Comparison of ENCODE assay signal across 16 cellular contexts in the genomic region with DNA sequence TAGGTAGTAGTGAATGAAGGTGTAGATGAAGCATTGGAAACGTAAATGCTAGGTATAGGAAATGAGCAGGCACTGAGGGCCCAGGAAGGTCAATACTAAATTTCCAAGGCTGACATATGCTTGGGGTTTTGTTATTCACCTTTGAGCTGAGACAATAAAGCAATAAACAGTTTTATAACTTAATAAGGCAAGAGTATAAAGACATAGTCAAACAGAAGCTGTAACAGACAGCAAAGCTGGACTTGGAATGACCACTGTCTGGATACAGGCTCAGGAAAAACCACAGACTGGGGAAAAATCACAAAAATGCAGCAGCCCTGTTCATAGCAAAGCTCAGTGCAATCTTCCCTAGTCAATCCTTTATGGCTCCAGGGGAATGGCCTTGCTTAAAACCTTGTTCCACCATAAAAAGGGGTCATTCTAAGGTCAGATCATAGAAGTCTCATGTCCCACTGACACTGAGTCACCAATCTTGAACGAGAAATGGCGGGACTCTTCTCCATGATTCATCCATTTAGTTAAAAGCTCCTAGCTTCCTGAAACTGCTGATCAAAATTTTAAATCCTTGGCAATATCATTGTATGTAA.
A peak's percentile ranks its signal among the peaks of the same experiment; 100 is the strongest.
DNase-seq lines count a peak whose midpoint lies in the region; ATAC-seq, FAIRE-seq and TF ChIP-seq lines count a peak whose summit lies in the region.
"Had no signal": no experiment of that assay in that cellular context is flagged by ENCODE, and none has a peak within 500 bp of the region (broad histone marks: within the 10 kb centered on the region; RNA-seq: fewer than 3 reads in every experiment).

No MANE protein-coding gene starts in this region.

- H3K9me3 ChIP-seq in astrocyte (ENCODE audit: insufficient read depth, low read depth, low read length) (no peaks in the 10 kb centered on the region), smooth muscle cell (replicated peaks; ENCODE audit: low read depth) (no peaks in the 10 kb centered on the region), T-helper 17 cell (ENCODE audit: control insufficient read depth, low read length, poor library complexity, severe bottlenecking) (no peaks in the 10 kb centered on the region), spleen (peaks cover 0 to 26% (median 14%) of the 10 kb centered on the region in 8 donors)

- no peak for TF ChIP-seq CTCF in HFFc6 (IDR thresholded peaks at IDR 0.05)
- no peak for TF ChIP-seq CTCF in astrocyte (IDR thresholded peaks at IDR 0.05; ENCODE audit: insufficient read depth, low read depth, low read length)
- no peak for TF ChIP-seq CTCF in smooth muscle cell (IDR thresholded peaks at IDR 0.05; ENCODE audit: borderline replicate concordance, insufficient read depth, poor library complexity, severe bottlenecking)
- TF ChIP-seq CTCF in spleen (IDR thresholded peaks at IDR 0.05 in 8 of 11, conservative IDR thresholded peaks at IDR 0.05 in 3 of 11): no peak

- H3K27me3 Mint-ChIP-seq in HFFc6 (ENCODE audit: insufficient read depth) (0 out of 2 replicates have a peak, but pooled peaks cover 2% of the 10 kb centered on the region), astrocyte (ENCODE audit: low read depth, unreplicated experiment) (no peaks in the 10 kb centered on the region), T-helper 17 cell (no peaks in the 10 kb centered on the region)

- peak overlapping the region; percentile 30 for H3K4me2 ChIP-seq in astrocyte (ENCODE audit: low read length)
- H3K4me2 ChIP-seq in smooth muscle cell: peak overlapping the region; percentile 70

- WGBS in smooth muscle cell (ENCODE audit: low lambda C conversion rate): 20% methylated on average over 3 of the region's 3 CpGs
- WGBS in spleen, 5 donors: 74 to 84% (median 79%) methylated on average over 3 of the region's 3 CpGs

- H3K4me3 Mint-ChIP-seq in HFFc6: no peak overlapping the region
- no peak overlapping the region for H3K4me3 Mint-ChIP-seq in astrocyte (ENCODE audit: unreplicated experiment)
- H3K4me3 Mint-ChIP-seq in T-helper 17 cell: no peak overlapping the region
- H3K4me3 Mint-ChIP-seq: naive thymus-derived CD4-positive, alpha-beta T cell had no signal

- H3K9ac ChIP-seq in astrocyte (ENCODE audit: low read length) (peak overlapping the region; percentile 32), smooth muscle cell (ENCODE audit: low read depth) (peak overlapping the region; percentile 88)

- H3K79me2 ChIP-seq in astrocyte (ENCODE audit: insufficient read depth, low read length): no peaks in the 10 kb centered on the region
- no peaks in the 10 kb centered on the region for H3K79me2 ChIP-seq in smooth muscle cell (ENCODE audit: low read depth)

- H3K9me3 Mint-ChIP-seq in HFFc6 (peaks cover 8% of the 10 kb centered on the region), astrocyte (ENCODE audit: unreplicated experiment) (peaks cover 2% of the 10 kb centered on the region)

- peak; percentile 88 for DNase-seq in HFFc6
- peak; percentile 98 for DNase-seq in astrocyte (ENCODE audit: low read depth)
- peak; percentile 93 for DNase-seq in foreskin melanocyte
- no peak for DNase-seq in smooth muscle cell (lab: John Stamatoyannopoulos, UW; ENCODE audit: unreplicated experiment)
- no peak for DNase-seq in middle frontal gyrus (ENCODE audit: extremely low spot score, low spot score)
- DNase-seq in T-helper 17 cell: no peak
- DNase-seq in spleen: no peak
- DNase-seq: KG1; kidney; naive thymus-derived CD4-positive, alpha-beta T cell; NCI-H2081 treated with DMSO at 0.1 percent for 48 hours had no signal

- H3K36me3 Mint-ChIP-seq in HFFc6 (ENCODE audit: low read depth): no peaks in the 10 kb centered on the region; the same call in 1 of the 2 replicates
- H3K36me3 Mint-ChIP-seq in astrocyte (ENCODE audit: low read depth, unreplicated experiment): no peaks in the 10 kb centered on the region
- no peaks in the 10 kb centered on the region for H3K36me3 Mint-ChIP-seq in T-helper 17 cell (ENCODE audit: low read depth)
- H3K36me3 Mint-ChIP-seq: activated naive CD4-positive, alpha-beta T cell treated with anti-CD3 and anti-CD28 coated beads, Interleukin-2, amount 50 U/mL, for 72 hours; naive thymus-derived CD4-positive, alpha-beta T cell had no signal

- H3F3A ChIP-seq in smooth muscle cell (ENCODE audit: low read depth): peaks cover 20% of the 10 kb centered on the region

- H2AFZ ChIP-seq in astrocyte (ENCODE audit: low read depth, low read length) (no peak overlapping the region), smooth muscle cell (ENCODE audit: low read depth) (no peak overlapping the region)

- peaks cover 13% of the 10 kb centered on the region for H3K4me1 ChIP-seq in astrocyte (ENCODE audit: insufficient read depth, low read length)
- H3K4me1 ChIP-seq in smooth muscle cell (ENCODE audit: low read depth): peaks cover 12% of the 10 kb centered on the region
- H3K4me1 ChIP-seq in spleen: no peaks in the 10 kb centered on the region
- H3K4me1 ChIP-seq: gastroesophageal sphincter had no signal

- no peak overlapping the region for H3K4me3 ChIP-seq in astrocyte (ENCODE audit: insufficient read depth, low read depth, low read length)
- no peak overlapping the region for H3K4me3 ChIP-seq in smooth muscle cell
- no peak overlapping the region for H3K4me3 ChIP-seq in spleen
- H3K4me3 ChIP-seq: coronary artery, gastroesophageal sphincter, SJSA1, skin epidermis had no signal

- H3K27ac ChIP-seq in astrocyte (ENCODE audit: low read depth, low read length): peak overlapping the region; percentile 76
- H3K27ac ChIP-seq in smooth muscle cell (ENCODE audit: low read depth): peak overlapping the region; percentile 99
- no peak overlapping the region for H3K27ac ChIP-seq in spleen
- H3K27ac ChIP-seq: coronary artery, gastroesophageal sphincter, SJSA1, skin epidermis had no signal

- H3K27me3 ChIP-seq in astrocyte (ENCODE audit: insufficient read depth, low read length): no peaks in the 10 kb centered on the region
- no peaks in the 10 kb centered on the region for H3K27me3 ChIP-seq in smooth muscle cell (ENCODE audit: low read depth)
- no peaks in the 10 kb centered on the region for H3K27me3 ChIP-seq in spleen (replicated peaks in 1 of 7)
- H3K27me3 ChIP-seq: gastroesophageal sphincter, SJSA1 had no signal

- intact Hi-C loops in spleen (cut with DNase I; ENCODE audit: low total_unique reads): no loop called here

- H3K36me3 ChIP-seq in astrocyte (ENCODE audit: insufficient read depth, low read length) (no peaks in the 10 kb centered on the region), smooth muscle cell (ENCODE audit: low read depth) (no peaks in the 10 kb centered on the region), spleen (no peaks in the 10 kb centered on the region)
- H3K36me3 ChIP-seq: gastroesophageal sphincter, SJSA1 had no signal

- H4K20me1 ChIP-seq in astrocyte (ENCODE audit: insufficient read depth, low read length) (no peaks in the 10 kb centered on the region), smooth muscle cell (ENCODE audit: low read depth) (no peaks in the 10 kb centered on the region)

- H3K4me1 Mint-ChIP-seq in HFFc6 (ENCODE audit: low read depth): peaks cover 32% of the 10 kb centered on the region; the same call in 1 of the 2 replicates
- peaks cover 15% of the 10 kb centered on the region for H3K4me1 Mint-ChIP-seq in astrocyte (ENCODE audit: low read depth, unreplicated experiment)
- H3K4me1 Mint-ChIP-seq in T-helper 17 cell: no peaks in the 10 kb centered on the region
- H3K4me1 Mint-ChIP-seq: naive thymus-derived CD4-positive, alpha-beta T cell had no signal

- no peak for TF ChIP-seq POLR2A in spleen (IDR thresholded peaks at IDR 0.05)

- no peak for FAIRE-seq in astrocyte (lab: Jason Lieb, UNC)
- FAIRE-seq: kidney had no signal

- H3K27ac Mint-ChIP-seq in HFFc6: no peak overlapping the region
- peak overlapping the region; percentile 85 for H3K27ac Mint-ChIP-seq in astrocyte (ENCODE audit: unreplicated experiment)
- H3K27ac Mint-ChIP-seq in T-helper 17 cell: no peak overlapping the region
- H3K27ac Mint-ChIP-seq: activated naive CD4-positive, alpha-beta T cell treated with anti-CD3 and anti-CD28 coated beads, Interleukin-2, amount 50 U/mL, for 72 hours; naive thymus-derived CD4-positive, alpha-beta T cell had no signal

- no peak for ATAC-seq in T-helper 17 cell
- ATAC-seq: activated naive CD4-positive, alpha-beta T cell treated with anti-CD3 and anti-CD28 coated beads, Interleukin-2, amount 50 U/mL, for 72 hours; gastroesophageal sphincter; naive thymus-derived CD4-positive, alpha-beta T cell had no signal

Comparison
In these comparisons a context has a peak if more than half of its experiments do, and no peak if none do; other contexts are left out.
1. DNase-seq: peak in HFFc6 (single experiment), astrocyte (single experiment) and foreskin melanocyte (single experiment); none in smooth muscle cell (single experiment), middle frontal gyrus (single experiment), T-helper 17 cell (0 of 3) and spleen (single experiment).
2. H3K27ac ChIP-seq: peak in astrocyte (single experiment) and smooth muscle cell (single experiment); none in spleen (0 of 8).